Comparison of ENCODE assay signal across 11 cellular contexts in the genomic region with DNA sequence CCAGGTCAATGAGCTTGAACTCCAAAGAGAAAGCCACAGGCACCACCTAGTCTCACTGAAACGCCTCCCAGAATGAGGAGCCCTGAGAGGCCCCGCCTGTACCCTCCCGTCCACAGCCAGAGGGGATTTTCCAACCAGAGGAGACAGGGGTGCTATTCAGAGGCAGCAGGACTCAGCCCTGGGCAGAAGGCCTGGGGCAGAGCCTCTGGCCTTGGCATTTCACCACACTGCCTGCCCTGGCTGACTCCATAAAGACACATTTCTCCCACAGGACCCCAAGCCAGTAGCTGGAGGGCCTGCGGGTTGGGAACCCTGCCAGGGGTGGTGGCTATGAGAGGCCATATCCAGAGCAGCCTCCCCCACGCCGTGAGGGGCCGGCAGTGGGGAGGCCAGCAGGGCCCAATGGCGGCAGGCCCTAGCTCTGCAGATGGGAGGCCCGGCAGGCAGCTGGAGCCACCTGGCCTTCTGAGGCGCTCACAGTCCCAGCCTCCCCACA.
A peak's percentile ranks its signal among the peaks of the same experiment; 100 is the strongest.
DNase-seq lines count a peak whose midpoint lies in the region; TF ChIP-seq lines count a peak whose summit lies in the region.
"Had no signal": no experiment of that assay in that cellular context is flagged by ENCODE, and none has a peak within 500 bp of the region (broad histone marks: within the 10 kb centered on the region; RNA-seq: fewer than 3 reads in every experiment).

No MANE protein-coding gene starts in this region.

- no peaks in the 10 kb centered on the region for H3K27me3 ChIP-seq in neutrophil
- H3K27me3 ChIP-seq: SJSA1 had no signal

- H3K9me3 ChIP-seq in neutrophil = no peaks in the 10 kb centered on the region
- H3K9me3 ChIP-seq: SJSA1 had no signal

- peak overlapping the region; percentile 10 for H3K27ac ChIP-seq in neutrophil
- H3K27ac ChIP-seq: SJSA1 had no signal

- peak; percentile 82 for DNase-seq in Ammon's horn (ENCODE audit: low spot score)
- peak; percentile 64 for DNase-seq in NCI-H69 (lab: John Stamatoyannopoulos, UW)
- DNase-seq in fibroblast of the aortic adventitia (ENCODE audit: low read depth) = peak; percentile 18
- no peak for DNase-seq in foreskin melanocyte
- no peak for DNase-seq in DMS153 (lab: John Stamatoyannopoulos, UW)
- DNase-seq in activated effector memory CD4-positive, alpha-beta T cell treated with Interleukin-2 at 50 U/mL for 16 hours = no peak
- DNase-seq in activated CD8-positive, alpha-beta memory T cell treated with anti-CD3 and anti-CD28 coated beads for 24 hours = no peak
- DNase-seq: activated CD4-positive, alpha-beta T cell treated with anti-CD3 and anti-CD28 coated beads, Interleukin-2, amount 50 U/mL, for 1 hour; naive thymus-derived CD4-positive, alpha-beta T cell had no signal

- TF ChIP-seq CTCF in fibroblast of the aortic adventitia (IDR thresholded peaks at IDR 0.05; ENCODE audit: insufficient read depth, low read length) (no peak), neutrophil (IDR thresholded peaks at IDR 0.05) (no peak)

- peaks cover 21 to 29% of the 10 kb centered on the region in 2 experiments for H3K4me1 ChIP-seq in neutrophil (ENCODE audit: control insufficient read depth in 1 of 2, insufficient read depth in 1 of 2, low read depth in 1 of 2, low read length in 1 of 2)

- H3K36me3 ChIP-seq in neutrophil = peaks cover 100% of the 10 kb centered on the region

- H3K4me3 ChIP-seq in fibroblast of the aortic adventitia (ENCODE audit: low read depth, low read length) = no peak overlapping the region
- no peak overlapping the region for H3K4me3 ChIP-seq in neutrophil (ENCODE audit: low read depth in 1 of 2, low read length in 1 of 2)
- H3K4me3 ChIP-seq: SJSA1 had no signal

Comparison
In these comparisons a context has a peak if more than half of its experiments do, and no peak if none do; other contexts are left out.
1. DNase-seq: peak in Ammon's horn (single experiment), NCI-H69 (single experiment) and fibroblast of the aortic adventitia (single experiment); none in foreskin melanocyte (single experiment), DMS153 (single experiment), activated effector memory CD4-positive, alpha-beta T cell treated with Interleukin-2 at 50 U/mL for 16 hours (single experiment) and activated CD8-positive, alpha-beta memory T cell treated with anti-CD3 and anti-CD28 coated beads for 24 hours (single experiment).